9 cellular contexts compared by ENCODE assay signal in the genomic region with DNA sequence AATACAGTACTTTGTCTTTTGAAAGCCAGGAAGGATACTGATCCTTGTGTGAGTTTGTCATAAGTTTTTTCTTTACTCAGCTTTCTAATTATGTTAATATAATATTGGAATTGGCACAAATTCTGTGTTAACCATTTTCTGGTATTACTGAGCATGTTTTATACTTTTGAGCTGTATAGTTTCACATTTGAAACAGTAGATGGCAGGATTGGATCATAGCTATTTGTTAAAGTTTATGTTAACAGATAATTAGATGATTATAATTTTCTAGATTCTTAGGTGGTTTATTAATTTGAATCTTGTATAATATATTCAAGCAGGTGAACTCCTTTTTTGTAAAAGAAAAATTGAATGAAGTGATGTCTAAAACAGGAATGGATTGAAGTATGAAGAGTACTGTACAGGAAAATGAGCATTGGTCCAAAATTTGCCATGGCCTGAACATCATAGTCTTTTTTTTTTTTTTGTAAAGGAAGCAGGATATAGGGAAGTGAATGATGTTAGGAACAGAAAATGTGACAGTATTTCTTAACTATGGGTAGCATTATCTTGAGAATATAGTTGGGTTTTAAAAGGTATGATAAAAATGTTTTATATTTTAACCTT.
DNase-seq lines count a peak whose midpoint lies in the region; ATAC-seq and TF ChIP-seq lines count a peak whose summit lies in the region.
"Had no signal": no experiment of that assay in that cellular context is flagged by ENCODE, and none has a peak within 500 bp of the region (broad histone marks: within the 10 kb centered on the region; RNA-seq: fewer than 3 reads in every experiment).

No MANE protein-coding gene starts in this region.

- H3K9me3 ChIP-seq in left lung, result no peaks in the 10 kb centered on the region

- no peak overlapping the region for H3K4me3 ChIP-seq in left lung

- H3K4me3 Mint-ChIP-seq in CD14-positive monocyte, result no peak overlapping the region
- H3K4me3 Mint-ChIP-seq in activated B cell treated with CpG ODN at 0.5 μM for 24 hours, result no peak overlapping the region

- H3K36me3 ChIP-seq in left lung, result no peaks in the 10 kb centered on the region

- POLR2A ChIA-PET in activated B cell treated with CpG ODN at 0.5 μM for 24 hours (lab: Charles Lee), result interaction anchor here (0.8 to 1.0 kb wide), 3 partner anchors 102 to 145 kb away, joined by 5 to 7 read pairs (median 5); a partner anchor contains a TSS

- H3K4me1 ChIP-seq in left lung, result no peaks in the 10 kb centered on the region
- H3K4me1 ChIP-seq: parathyroid adenoma had no signal

- CTCF ChIA-PET in activated B cell treated with CpG ODN at 0.5 μM for 24 hours (lab: Charles Lee), result interaction anchor here (0.6 to 5.0 kb wide), 17 partner anchors 10 to 419 kb away, joined by 3 to 202 read pairs (median 4); a partner anchor contains a TSS

- H3K27ac Mint-ChIP-seq in CD14-positive monocyte (no peak overlapping the region), activated B cell treated with CpG ODN at 0.5 μM for 24 hours (no peak overlapping the region)

- ATAC-seq in GM21723 (IDR thresholded peaks at IDR 0.05; ENCODE audit: unreplicated experiment) (peak; percentile 60), activated B cell treated with CpG ODN at 0.5 μM for 24 hours (ENCODE audit: low read depth) (no peak), left lung (peak; percentile 33), HG03342 (IDR thresholded peaks at IDR 0.05; ENCODE audit: unreplicated experiment) (no peak), HG02970 (IDR thresholded peaks at IDR 0.05; ENCODE audit: low FRiP score, unreplicated experiment) (no peak)

- intact Hi-C loops in CD14-positive monocyte (cut with micrococcal nuclease) (loop anchor here in 1 of 2 donors (5.0 kb wide), 1 partner anchor 117 kb away; no protein-coding TSS in a partner anchor), activated B cell treated with CpG ODN at 0.5 μM for 24 hours (cut with micrococcal nuclease) (loop anchor here (1.0 to 10.0 kb wide), 7 partner anchors 102 to 418 kb away; a partner anchor contains a TSS), left lung (cut with DNase I) (loop anchor here in 1 of 2 donors (5.0 kb wide), 1 partner anchor 117 kb away; no protein-coding TSS in a partner anchor)

- H3K27ac ChIP-seq in left lung, result no peak overlapping the region
- H3K27ac ChIP-seq in caudate nucleus (ENCODE audit: low read depth, low read length), result no peak overlapping the region
- H3K27ac ChIP-seq: parathyroid adenoma had no signal

- H3K27me3 ChIP-seq in left lung, result no peaks in the 10 kb centered on the region

- TF ChIP-seq CTCF in CD14-positive monocyte (IDR thresholded peaks at IDR 0.05), result peak; percentile 67
- TF ChIP-seq CTCF in activated B cell treated with CpG ODN at 0.5 μM for 24 hours (IDR thresholded peaks at IDR 0.05), result peak; percentile 33
- peak; percentile 25 to 40 for TF ChIP-seq CTCF in left lung (IDR thresholded peaks at IDR 0.05)

- H3K4me1 Mint-ChIP-seq in CD14-positive monocyte (no peaks in the 10 kb centered on the region), activated B cell treated with CpG ODN at 0.5 μM for 24 hours (no peaks in the 10 kb centered on the region)

- no peaks in the 10 kb centered on the region for H3K27me3 Mint-ChIP-seq in CD14-positive monocyte (ENCODE audit: low read depth in 3 of 3)
- no peaks in the 10 kb centered on the region for H3K27me3 Mint-ChIP-seq in activated B cell treated with CpG ODN at 0.5 μM for 24 hours

- H3K9me3 Mint-ChIP-seq in CD14-positive monocyte (no peaks in the 10 kb centered on the region), activated B cell treated with CpG ODN at 0.5 μM for 24 hours (no peaks in the 10 kb centered on the region)

- H3K36me3 Mint-ChIP-seq in CD14-positive monocyte (peaks cover 6 to 11% of the 10 kb centered on the region in 2 donors), activated B cell treated with CpG ODN at 0.5 μM for 24 hours (ENCODE audit: low read depth) (no peaks in the 10 kb centered on the region)

- no peak for DNase-seq in CD14-positive monocyte (ENCODE audit: low spot score)
- no peak for DNase-seq in activated B cell treated with CpG ODN at 0.5 μM for 24 hours
- no peak for DNase-seq in left lung
- DNase-seq in caudate nucleus (lab: John Stamatoyannopoulos, UW), result no peak
- no peak for DNase-seq in kidney glomerular epithelial cell (lab: John Stamatoyannopoulos, UW)

Comparison
In these comparisons a context has a peak if more than half of its experiments do, and no peak if none do; other contexts are left out.
1. ATAC-seq: peak in GM21723 (single experiment) and left lung (single experiment); none in activated B cell treated with CpG ODN at 0.5 μM for 24 hours (single experiment), HG03342 (single experiment) and HG02970 (single experiment).
2. Peak in every context shown above with its lines, with median percentiles within 50 percentile points of each other: CTCF ChIP-seq.